12 cellular contexts compared by ENCODE assay signal in the genomic region with DNA sequence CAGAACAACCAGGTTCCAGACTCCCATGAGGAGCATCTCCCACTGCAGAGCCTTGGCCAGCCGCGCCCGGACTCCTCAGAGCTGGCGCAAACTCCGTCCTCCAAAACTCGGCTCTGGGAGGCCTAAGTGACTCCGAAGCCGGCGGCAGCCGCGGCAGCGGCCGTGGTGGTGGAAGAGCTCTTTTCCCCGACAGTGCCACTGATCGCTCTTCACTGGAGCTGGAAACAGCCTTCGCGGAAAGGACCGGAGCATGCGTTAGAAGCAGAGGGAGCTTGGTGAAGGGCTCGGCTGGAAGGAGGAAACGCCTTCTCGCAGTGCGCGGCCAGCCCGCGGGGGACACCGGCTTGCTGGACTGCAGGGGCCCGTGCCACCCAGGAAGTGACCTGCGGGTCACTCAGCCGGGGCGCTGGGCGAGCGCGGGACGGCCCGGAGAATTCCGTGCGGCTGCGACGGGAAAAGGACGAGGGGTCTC. TPM values are rescaled to one million over a fixed set of nuclear protein-coding genes. Genes with fewer than 3 reads are reported as not detected.
DNase-seq lines count a peak whose midpoint lies in the region; ATAC-seq and TF ChIP-seq lines count a peak whose summit lies in the region.
"Had no signal": no experiment of that assay in that cellular context is flagged by ENCODE, and none has a peak within 500 bp of the region (broad histone marks: within the 10 kb centered on the region; RNA-seq: fewer than 3 reads in every experiment).

No MANE protein-coding gene starts in this region.

- peaks cover 6% of the 10 kb centered on the region for H3K4me1 ChIP-seq in RWPE2 (ENCODE audit: insufficient read depth, poor library complexity, severe bottlenecking)
- peaks cover 8% of the 10 kb centered on the region for H3K4me1 ChIP-seq in smooth muscle cell (ENCODE audit: low read depth)

- peak overlapping the region; percentile 92 for H3K27ac ChIP-seq in RWPE2 (ENCODE audit: poor library complexity, severe bottlenecking)
- no peak overlapping the region for H3K27ac ChIP-seq in smooth muscle cell (ENCODE audit: low read depth)
- H3K27ac ChIP-seq: upper lobe of left lung had no signal

- H2AFZ ChIP-seq in smooth muscle cell (ENCODE audit: low read depth), result peak overlapping the region; percentile 71

- H3K4me3 ChIP-seq in RWPE2 (ENCODE audit: severe bottlenecking) (peak overlapping the region; percentile 89), smooth muscle cell (peak overlapping the region; percentile 56)

- peak overlapping the region; percentile 86 for H3K4me2 ChIP-seq in smooth muscle cell

- peak; percentile 2; the same call in 1 of the 3 replicates for ATAC-seq in RWPE2 (ENCODE audit: low read depth)
- ATAC-seq in left lobe of liver, result no peak
- ATAC-seq in HG02588 (IDR thresholded peaks at IDR 0.05; ENCODE audit: unreplicated experiment), result no peak

- H3K79me2 ChIP-seq in smooth muscle cell (ENCODE audit: low read depth), result peaks cover 66% of the 10 kb centered on the region

- H3K9ac ChIP-seq in smooth muscle cell (ENCODE audit: low read depth), result peak overlapping the region; percentile 18

- in situ Hi-C loops in GM13977 (cut with MboI; ENCODE audit: low pct_unique_long_range_greater_than_20kb, low sequenced_read_pairs, unreplicated experiment), result loop anchor here (10.0 kb wide), 1 partner anchor 720 kb away; no protein-coding TSS in a partner anchor

- H4K20me1 ChIP-seq in smooth muscle cell (ENCODE audit: low read depth), result no peaks in the 10 kb centered on the region

- no peaks in the 10 kb centered on the region for H3K9me3 ChIP-seq in RWPE2 (ENCODE audit: severe bottlenecking)
- no peaks in the 10 kb centered on the region for H3K9me3 ChIP-seq in smooth muscle cell (replicated peaks; ENCODE audit: low read depth)
- H3K9me3 ChIP-seq: upper lobe of left lung had no signal

- H3K36me3 ChIP-seq in RWPE2 (ENCODE audit: low read depth) (no peaks in the 10 kb centered on the region), smooth muscle cell (ENCODE audit: low read depth) (no peaks in the 10 kb centered on the region)
- H3K36me3 ChIP-seq: upper lobe of left lung had no signal

- H3F3A ChIP-seq in smooth muscle cell (ENCODE audit: low read depth), result peaks cover 8% of the 10 kb centered on the region

- TF ChIP-seq CTCF in RWPE2 (IDR thresholded peaks at IDR 0.05; ENCODE audit: poor library complexity, severe bottlenecking) (no peak), smooth muscle cell (IDR thresholded peaks at IDR 0.05; ENCODE audit: borderline replicate concordance, insufficient read depth, poor library complexity, severe bottlenecking) (no peak), GM13977 (IDR thresholded peaks at IDR 0.05; ENCODE audit: extremely low read depth, insufficient read depth, missing control alignments) (no peak)

- H3K27me3 ChIP-seq in RWPE2 (ENCODE audit: insufficient read depth, poor library complexity, severe bottlenecking) (no peaks in the 10 kb centered on the region), smooth muscle cell (ENCODE audit: low read depth) (peaks cover 33% of the 10 kb centered on the region)

- DNase-seq in NCI-H510A treated with DMSO at 0.1 percent for 48 hours (lab: John Stamatoyannopoulos, UW) (peak; percentile 26), NCI-H510A (lab: John Stamatoyannopoulos, UW) (no peak), RWPE2 (ENCODE audit: low spot score) (no peak), left lobe of liver (ENCODE audit: low spot score) (peak; percentile 43), smooth muscle cell (lab: John Stamatoyannopoulos, UW; ENCODE audit: unreplicated experiment) (no peak), GM13977 (ENCODE audit: low spot score) (no peak), NOMO-1 treated with DMSO at 0.1 percent for 48 hours (lab: John Stamatoyannopoulos, UW; ENCODE audit: unreplicated experiment) (no peak)
- DNase-seq: NCI-H2081 treated with DMSO at 0.1 percent for 48 hours had no signal

- WGBS in smooth muscle cell (ENCODE audit: low lambda C conversion rate), result 3% methylated on average over 41 of the region's 41 CpGs

RNA-seq across cellular contexts. Expression of a gene that starts 5.0 kb away (rescaled TPM):
- total RNA-seq in left lobe of liver (0.03 TPM), smooth muscle cell (14.2 and 21.6 TPM in 2 replicates)
- 6.2 and 10.0 TPM in 2 replicates for polyA plus RNA-seq in smooth muscle cell
- total RNA-seq: kidney epithelial cell, upper lobe of left lung had no signal
- polyA plus RNA-seq: AG04450 had no signal

RNA-seq across cellular contexts. Expression of a gene that starts 19.9 kb away (rescaled TPM):
- total RNA-seq in left lobe of liver (not detected), smooth muscle cell (18.2 and 20.3 TPM in 2 replicates)
- polyA plus RNA-seq in smooth muscle cell, result 25.2 and 27.7 TPM in 2 replicates
- total RNA-seq: upper lobe of left lung had no signal

RNA-seq across cellular contexts. Expression of a gene that starts 30.8 kb away (rescaled TPM):
- total RNA-seq in left lobe of liver, result 0.10 TPM
- 35.7 and 53.6 TPM in 2 replicates for total RNA-seq in smooth muscle cell
- 37.6 and 39.4 TPM in 2 replicates for polyA plus RNA-seq in smooth muscle cell

RNA-seq across cellular contexts. Expression of a gene that starts 37.7 kb away (rescaled TPM):
- total RNA-seq in left lobe of liver, result not detected
- 0.18 and 0.36 TPM in 2 replicates for total RNA-seq in smooth muscle cell
- polyA plus RNA-seq in smooth muscle cell, result 2.0 and 2.6 TPM in 2 replicates
- total RNA-seq: kidney epithelial cell, upper lobe of left lung had no signal
- polyA plus RNA-seq: AG04450 had no signal

RNA-seq across cellular contexts. Expression of a gene that starts 39.5 kb away (rescaled TPM):
- total RNA-seq in left lobe of liver (not detected), smooth muscle cell (22.9 and 35.8 TPM in 2 replicates)
- polyA plus RNA-seq in smooth muscle cell, result 12.6 and 19.2 TPM in 2 replicates

Comparison
In these comparisons a context has a peak if more than half of its experiments do, and no peak if none do; other contexts are left out.
1. DNase-seq: peak in NCI-H510A treated with DMSO at 0.1 percent for 48 hours (single experiment) and left lobe of liver (single experiment); none in NCI-H510A (single experiment), RWPE2 (single experiment), smooth muscle cell (single experiment), GM13977 (single experiment) and NOMO-1 treated with DMSO at 0.1 percent for 48 hours (single experiment).
2. RNA of a gene that starts 5.0 kb away (total RNA-seq): 14.2 to 21.6 TPM in smooth muscle cell; 0.03 TPM in left lobe of liver (single experiment); every median in the first group is over 10 times any median in the second.
3. RNA of a gene that starts 19.9 kb away (total RNA-seq): 18.2 to 20.3 TPM in smooth muscle cell; not detected in left lobe of liver (single experiment); every median in the first group is over 10 times any median in the second.
4. RNA of a gene that starts 30.8 kb away (total RNA-seq): 35.7 to 53.6 TPM in smooth muscle cell; 0.10 TPM in left lobe of liver (single experiment); every median in the first group is over 10 times any median in the second.